22 cellular contexts compared by ENCODE assay signal in genomic region chr6:155778336-155778735, GRCh38.
"Had no signal": no experiment of that assay in that cellular context is flagged by ENCODE, and none has a peak within 500 bp of the region (broad histone marks: within the 10 kb centered on the region; RNA-seq: fewer than 3 reads in every experiment).

No MANE protein-coding gene starts in this region.

- H3K36me3 ChIP-seq: ascending aorta, Peyer's patch had no signal

- H3K4me1 ChIP-seq: ascending aorta, body of pancreas, Peyer's patch had no signal

- DNase-seq: activated CD4-positive, alpha-beta T cell treated with anti-CD3 and anti-CD28 coated beads for 48 hours; activated CD4-positive, alpha-beta T cell treated with anti-CD3 and anti-CD28 coated beads, Interleukin-2, amount 50 U/mL, for 48 hours; activated CD4-positive, CD25-positive, alpha-beta regulatory T cell treated with anti-CD3 and anti-CD28 coated beads, Interleukin-2, amount 50 U/mL, for 72 hours; activated CD8-positive, alpha-beta memory T cell treated with anti-CD3 and anti-CD28 coated beads, Interleukin-2, amount 10 ng/mL, durations not matched to agents 7 days and 5 days; activated effector memory CD4-positive, alpha-beta T cell treated with Interleukin-2 at 50 U/mL for 16 hours; activated naive CD4-positive, alpha-beta T cell treated with Interleukin-2 at 50 U/mL for 16 hours; activated naive CD8-positive, alpha-beta T cell treated with anti-CD3 and anti-CD28 coated beads, Interleukin-2, amount 50 U/mL, for 24 hours; activated T-cell treated with anti-CD3 and anti-CD28 coated beads, Interleukin-2, amount 50 U/mL, for 24 hours; amniotic stem cell; body of pancreas; MM.1S; NCI-H1105; NCI-H1436; NCI-H1694 treated with DMSO at 0.1 percent for 48 hours; NCI-H2029 treated with DMSO at 0.1 percent for 48 hours; NCI-H524; Peyer's patch; SHP77 treated with DMSO at 0.1 percent for 48 hours had no signal

- H3K27me3 ChIP-seq: ascending aorta, body of pancreas, Peyer's patch had no signal

- ATAC-seq: activated CD8-positive, alpha-beta memory T cell treated with anti-CD3 and anti-CD28 coated beads, Interleukin-2, amount 10 ng/mL, durations not matched to agents 7 days and 5 days; activated naive CD4-positive, alpha-beta T cell treated with anti-CD3 and anti-CD28 coated beads, Interleukin-2, amount 50 U/mL, for 72 hours; activated naive CD8-positive, alpha-beta T cell treated with anti-CD3 and anti-CD28 coated beads, Interleukin-2, amount 50 U/mL, for 24 hours; body of pancreas; WTC11 had no signal

- H3K4me3 ChIP-seq: ascending aorta, body of pancreas, Peyer's patch had no signal

- H3K9me3 ChIP-seq: ascending aorta, body of pancreas, Peyer's patch had no signal

- H3K27ac ChIP-seq: ascending aorta, body of pancreas, KMS-11, Peyer's patch had no signal
